ENCODE assay signal across 8 cellular contexts in the genomic region with DNA sequence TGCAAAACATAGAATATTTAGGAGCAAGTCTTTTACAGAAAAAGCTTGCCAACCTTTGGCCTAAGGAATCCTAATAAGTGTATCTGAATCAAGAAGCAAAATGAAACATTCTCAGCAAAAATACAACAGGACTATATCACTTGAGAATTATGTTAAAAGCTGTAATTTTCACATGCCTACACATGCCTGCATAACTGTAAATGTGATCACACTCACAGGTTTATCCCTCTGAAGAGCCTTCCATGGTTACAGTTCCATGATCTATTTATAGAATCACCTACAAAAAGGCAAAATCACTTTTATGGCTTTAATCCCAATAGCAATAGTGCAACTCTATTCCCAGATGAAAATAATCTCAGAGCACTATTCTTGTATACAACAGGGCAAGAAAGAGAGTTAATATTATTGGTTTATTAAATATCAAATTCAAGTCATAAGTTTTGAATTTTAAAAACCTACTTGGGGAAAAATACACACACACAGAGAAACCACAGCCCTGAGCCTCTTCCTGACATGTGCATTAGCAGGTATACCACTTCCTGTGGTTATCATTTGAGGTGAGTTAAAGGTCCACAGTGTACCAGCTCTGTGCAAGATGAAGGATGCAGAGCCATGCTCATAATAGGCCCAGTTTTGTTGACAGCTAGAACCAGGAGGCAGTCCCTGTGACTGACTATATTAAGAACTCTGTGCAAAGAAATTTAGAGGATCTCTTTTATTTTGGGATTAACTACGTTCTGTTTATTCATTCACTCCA.
DNase-seq lines count a peak whose midpoint lies in the region; ATAC-seq, FAIRE-seq and TF ChIP-seq lines count a peak whose summit lies in the region.

No MANE protein-coding gene starts in this region.

- H3K36me3 ChIP-seq in aorta (ENCODE audit: control insufficient read depth in 1 of 2, insufficient read depth in 2 of 2, low read length in 1 of 2): no peaks in the 10 kb centered on the region

- no peak for TF ChIP-seq POLR2A in H54 (IDR thresholded peaks at IDR 0.05; ENCODE audit: low read depth, low read length)

- H3K4me1 ChIP-seq in aorta (ENCODE audit: control insufficient read depth in 1 of 2, insufficient read depth in 2 of 2, low read length in 2 of 2): peaks cover 8 to 26% of the 10 kb centered on the region in 2 donors

- peak overlapping the region; percentile 74 to 82 for H3K27ac ChIP-seq in aorta (ENCODE audit: low read depth in 1 of 2, low read length in 2 of 2)

- no peaks in the 10 kb centered on the region for H3K9me3 ChIP-seq in aorta (ENCODE audit: control insufficient read depth, low read length)

- FAIRE-seq in H54 (lab: Jason Lieb, UNC): no peak

- in situ Hi-C loops in ACHN (cut with HindIII; ENCODE audit: low pct_ligation_motif_present, low pct_unique_long_range_greater_than_20kb, low sequenced_read_pairs): no loop called here

- H3K27me3 ChIP-seq in aorta (ENCODE audit: control insufficient read depth in 1 of 2, insufficient read depth in 2 of 2, low read length in 1 of 2): no peaks in the 10 kb centered on the region

- H3K4me3 ChIP-seq in aorta (ENCODE audit: low read length in 2 of 2): no peak overlapping the region

- ATAC-seq in GM18909 (IDR thresholded peaks at IDR 0.05; ENCODE audit: poor library complexity, unreplicated experiment) (peak; percentile 99), HG02981 (IDR thresholded peaks at IDR 0.05; ENCODE audit: unreplicated experiment) (peak; percentile 99), left cardiac atrium (peak; percentile 56 to 76), aorta (ENCODE audit: low FRiP score) (peak; percentile 64)
- peak; percentile 99 for ATAC-seq in activated CD4-positive, CD25-positive, alpha-beta regulatory T cell treated with anti-CD3 and anti-CD28 coated beads, Interleukin-2, amount 50 U/mL, for 24 hours

- DNase-seq in left cardiac atrium (no peak), aorta (no peak), DMS114 treated with DMSO at 0.1 percent for 48 hours (lab: John Stamatoyannopoulos, UW; ENCODE audit: unreplicated experiment) (no peak), H54 (ENCODE audit: insufficient read length, low spot score) (no peak), ACHN (no peak)

- intact Hi-C loops in left cardiac atrium (cut with DNase I) (no loop called here), aorta (cut with DNase I) (loop anchor here in 1 of 2 donors (5.0 kb wide), 2 partner anchors 67 to 88 kb away; no protein-coding TSS in a partner anchor)

- WGBS in aorta, 2 donors: 0 to 4% methylated on average over 1 of the region's 1 CpG
